ENCODE assay signal across 10 cellular contexts in the genomic region with DNA sequence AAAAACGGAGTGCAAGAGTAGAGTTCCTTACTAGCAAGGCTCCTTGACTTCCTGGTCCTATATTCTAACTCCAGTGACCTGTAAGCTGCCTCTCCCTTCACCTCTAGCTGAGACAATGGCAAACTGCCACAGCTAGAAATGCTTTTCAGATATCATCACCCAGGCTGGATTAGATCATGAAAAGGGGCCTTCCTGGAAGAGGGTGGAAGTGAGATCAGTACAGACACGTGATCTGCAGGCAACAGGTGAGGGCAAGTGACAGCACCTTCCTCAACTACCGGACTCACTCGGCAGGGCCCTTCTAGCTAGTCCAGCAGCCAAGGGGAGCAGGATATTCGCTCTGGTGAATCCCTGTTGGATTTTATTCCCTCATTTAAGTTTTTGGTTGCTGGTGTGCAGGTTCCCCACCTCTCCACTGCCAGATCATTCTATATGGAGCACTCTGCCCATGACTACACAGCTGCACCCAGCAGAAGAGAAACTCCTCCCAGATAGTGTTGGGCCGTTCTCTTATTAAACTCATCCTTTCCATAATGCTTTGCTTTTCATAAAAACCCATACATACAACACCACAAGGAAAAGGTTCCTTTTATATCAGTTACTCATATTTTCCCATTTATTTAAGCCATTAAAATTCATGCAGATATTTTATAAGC. TPM values are rescaled to one million over a fixed set of nuclear protein-coding genes. Genes with fewer than 3 reads are reported as not detected.
DNase-seq lines count a peak whose midpoint lies in the region; ATAC-seq and TF ChIP-seq lines count a peak whose summit lies in the region.
"Had no signal": no experiment of that assay in that cellular context is flagged by ENCODE, and none has a peak within 500 bp of the region (broad histone marks: within the 10 kb centered on the region; RNA-seq: fewer than 3 reads in every experiment).

No MANE protein-coding gene starts in this region.

- H3K36me3 Mint-ChIP-seq in activated naive CD4-positive, alpha-beta T cell treated with anti-CD3 and anti-CD28 coated beads for 36 hours (ENCODE audit: low read depth) = peaks cover 3% of the 10 kb centered on the region
- peaks cover 5% of the 10 kb centered on the region for H3K36me3 Mint-ChIP-seq in T-helper 2 cell treated with Interferon-gamma antibody and Interleukin-4, amounts not matched to agents 5 μg/mL and 100 μg/mL, for 36 hours (ENCODE audit: low read depth)
- H3K36me3 Mint-ChIP-seq in stimulated activated memory B cell treated with anti-CD40 and anti-IgM and Interleukin-4, amounts not matched to agents 10 μg/mL and 1 μg/mL and 100 μg/mL, for 72 hours = peaks cover 31% of the 10 kb centered on the region

- H3K27me3 ChIP-seq in right lobe of liver = no peaks in the 10 kb centered on the region
- no peaks in the 10 kb centered on the region for H3K27me3 ChIP-seq in uterus

- no peaks in the 10 kb centered on the region for H3K27me3 Mint-ChIP-seq in activated naive CD4-positive, alpha-beta T cell treated with anti-CD3 and anti-CD28 coated beads for 36 hours (ENCODE audit: low read depth)
- H3K27me3 Mint-ChIP-seq in T-helper 2 cell treated with Interferon-gamma antibody and Interleukin-4, amounts not matched to agents 5 μg/mL and 100 μg/mL, for 36 hours (ENCODE audit: low read depth) = no peaks in the 10 kb centered on the region
- H3K27me3 Mint-ChIP-seq in stimulated activated memory B cell treated with anti-CD40 and anti-IgM and Interleukin-4, amounts not matched to agents 10 μg/mL and 1 μg/mL and 100 μg/mL, for 72 hours = no peaks in the 10 kb centered on the region

- TF ChIP-seq POLR2A in right lobe of liver (IDR thresholded peaks at IDR 0.05) (peak; percentile 71), uterus (IDR thresholded peaks at IDR 0.05) (no peak)

- H3K27ac Mint-ChIP-seq in activated naive CD4-positive, alpha-beta T cell treated with anti-CD3 and anti-CD28 coated beads for 36 hours = peak overlapping the region; percentile 33
- H3K27ac Mint-ChIP-seq in T-helper 2 cell treated with Interferon-gamma antibody and Interleukin-4, amounts not matched to agents 5 μg/mL and 100 μg/mL, for 36 hours = no peak overlapping the region
- no peak overlapping the region for H3K27ac Mint-ChIP-seq in stimulated activated memory B cell treated with anti-CD40 and anti-IgM and Interleukin-4, amounts not matched to agents 10 μg/mL and 1 μg/mL and 100 μg/mL, for 72 hours

- no peaks in the 10 kb centered on the region for H3K9me3 Mint-ChIP-seq in activated naive CD4-positive, alpha-beta T cell treated with anti-CD3 and anti-CD28 coated beads for 36 hours
- no peaks in the 10 kb centered on the region for H3K9me3 Mint-ChIP-seq in T-helper 2 cell treated with Interferon-gamma antibody and Interleukin-4, amounts not matched to agents 5 μg/mL and 100 μg/mL, for 36 hours
- no peaks in the 10 kb centered on the region for H3K9me3 Mint-ChIP-seq in stimulated activated memory B cell treated with anti-CD40 and anti-IgM and Interleukin-4, amounts not matched to agents 10 μg/mL and 1 μg/mL and 100 μg/mL, for 72 hours

- 42% methylated on average over 4 of the region's 6 CpGs for WGBS in right lobe of liver (ENCODE audit: insufficient coverage, low coverage, low lambda C conversion rate, missing lambda C conversion rate)

- H3K4me1 Mint-ChIP-seq in activated naive CD4-positive, alpha-beta T cell treated with anti-CD3 and anti-CD28 coated beads for 36 hours (ENCODE audit: low read depth) = peaks cover 46% of the 10 kb centered on the region
- H3K4me1 Mint-ChIP-seq in T-helper 2 cell treated with Interferon-gamma antibody and Interleukin-4, amounts not matched to agents 5 μg/mL and 100 μg/mL, for 36 hours (ENCODE audit: low read depth) = peaks cover 24% of the 10 kb centered on the region
- H3K4me1 Mint-ChIP-seq in stimulated activated memory B cell treated with anti-CD40 and anti-IgM and Interleukin-4, amounts not matched to agents 10 μg/mL and 1 μg/mL and 100 μg/mL, for 72 hours = peaks cover 14% of the 10 kb centered on the region

- H3K4me3 ChIP-seq in right lobe of liver = no peak overlapping the region
- H3K4me3 ChIP-seq in uterus = no peak overlapping the region

- H3K36me3 ChIP-seq in right lobe of liver = no peaks in the 10 kb centered on the region
- H3K36me3 ChIP-seq in uterus = no peaks in the 10 kb centered on the region

- peaks cover 0 to 12% (median 0%) of the 10 kb centered on the region in 4 donors for H3K4me1 ChIP-seq in right lobe of liver
- H3K4me1 ChIP-seq in uterus = peaks cover 0 to 3% of the 10 kb centered on the region in 2 donors

- peak; percentile 36 to 88 (median 64) for ATAC-seq in right lobe of liver
- no peak for ATAC-seq in stimulated activated memory B cell treated with anti-CD40 and anti-IgM and Interleukin-4, amounts not matched to agents 10 μg/mL and 1 μg/mL and 100 μg/mL, for 72 hours

- peak overlapping the region in 1 of 3 donors; percentile 34 for H3K27ac ChIP-seq in right lobe of liver
- H3K27ac ChIP-seq in uterus = peak overlapping the region; percentile 23 to 46

- no peak for TF ChIP-seq CTCF in right lobe of liver (IDR thresholded peaks at IDR 0.05)
- no peak for TF ChIP-seq CTCF in uterus (IDR thresholded peaks at IDR 0.05)

- H3K9me3 ChIP-seq in right lobe of liver = no peaks in the 10 kb centered on the region
- no peaks in the 10 kb centered on the region for H3K9me3 ChIP-seq in uterus

- H3K4me3 Mint-ChIP-seq in activated naive CD4-positive, alpha-beta T cell treated with anti-CD3 and anti-CD28 coated beads for 36 hours = no peak overlapping the region
- no peak overlapping the region for H3K4me3 Mint-ChIP-seq in T-helper 2 cell treated with Interferon-gamma antibody and Interleukin-4, amounts not matched to agents 5 μg/mL and 100 μg/mL, for 36 hours
- H3K4me3 Mint-ChIP-seq in stimulated activated memory B cell treated with anti-CD40 and anti-IgM and Interleukin-4, amounts not matched to agents 10 μg/mL and 1 μg/mL and 100 μg/mL, for 72 hours = no peak overlapping the region

- intact Hi-C loops in activated naive CD4-positive, alpha-beta T cell treated with anti-CD3 and anti-CD28 coated beads for 36 hours (cut with micrococcal nuclease) = no loop called here
- intact Hi-C loops in right lobe of liver (cut with DNase I) (no loop called here), uterus (cut with DNase I; ENCODE audit: low total_unique reads) (no loop called here)

- peak; percentile 43 for DNase-seq in activated naive CD4-positive, alpha-beta T cell treated with anti-CD3 and anti-CD28 coated beads for 36 hours
- DNase-seq in activated naive CD4-positive, alpha-beta T cell treated with anti-CD3 and anti-CD28 coated beads, Interleukin-2, amount 50 U/mL, for 16 hours = no peak
- DNase-seq in astrocyte of the hippocampus (ENCODE audit: low read depth, low spot score) (peak; percentile 85), right lobe of liver (peak in 1 of 3 donors; percentile 58), uterus (peak in 1 of 2 donors; percentile 47)
- DNase-seq in T-helper 2 cell treated with Interferon-gamma antibody and Interleukin-4, amounts not matched to agents 5 μg/mL and 100 μg/mL, for 36 hours (ENCODE audit: low spot score) = no peak
- DNase-seq in activated CD4-positive, alpha-beta T cell treated with anti-CD3 and anti-CD28 coated beads for 1 hour = no peak
- DNase-seq: stimulated activated CD8-positive, alpha-beta memory T cell treated with anti-CD3 and anti-CD28 coated beads, Interleukin-4, amount 100 ng/mL, for 48 hours had no signal

- CTCF ChIA-PET in activated naive CD4-positive, alpha-beta T cell treated with anti-CD3 and anti-CD28 coated beads for 36 hours (lab: Charles Lee) = interaction anchor here (0.6 to 1.3 kb wide), 3 partner anchors 11 to 20 kb away, joined by 3 to 4 read pairs (median 4); no protein-coding TSS in a partner anchor

RNA-seq across cellular contexts. Expression of a gene that starts 26.4 kb away (rescaled TPM):
- not detected for total RNA-seq in activated naive CD4-positive, alpha-beta T cell treated with anti-CD3 and anti-CD28 coated beads for 36 hours
- total RNA-seq in right lobe of liver = not detected
- total RNA-seq in uterus = not detected
- total RNA-seq: T-helper 1 cell treated with Interleukin-12 subunit alpha and Interleukin-12 subunit beta and Interleukin-4 antibody, amounts not matched to agents 30 ng/mL and 1 ng/mL, for 36 hours had no signal

RNA-seq across cellular contexts. Expression of a gene that starts 34.1 kb away (rescaled TPM):
- total RNA-seq in activated naive CD4-positive, alpha-beta T cell treated with anti-CD3 and anti-CD28 coated beads for 36 hours = 10 to 100 TPM; 93.0 to 94.7 TPM
- total RNA-seq in right lobe of liver = 100 to 1,000 TPM in 2 of 6 experiments, 10 to 100 TPM in 4; 73.6 to 131 (median 83.3) TPM
- 10 to 100 TPM; 33.8 to 80.9 (median 66.8) TPM for total RNA-seq in uterus

RNA-seq across cellular contexts. Expression of a gene that starts 40.7 kb away (rescaled TPM):
- total RNA-seq in activated naive CD4-positive, alpha-beta T cell treated with anti-CD3 and anti-CD28 coated beads for 36 hours = 10 to 100 TPM; 26.4 to 29.2 TPM
- total RNA-seq in right lobe of liver = 10 to 100 TPM; 13.3 to 40.7 (median 23.5) TPM
- total RNA-seq in uterus = 10 to 100 TPM in 3 of 4 donors, 1 to 10 TPM in 1; 8.8 to 67.8 (median 18.1) TPM

Comparison
In these comparisons a context has a peak if more than half of its experiments do, and no peak if none do; other contexts are left out.
1. DNase-seq: peak in activated naive CD4-positive, alpha-beta T cell treated with anti-CD3 and anti-CD28 coated beads for 36 hours (single experiment) and astrocyte of the hippocampus (single experiment); none in activated naive CD4-positive, alpha-beta T cell treated with anti-CD3 and anti-CD28 coated beads, Interleukin-2, amount 50 U/mL, for 16 hours (single experiment), T-helper 2 cell treated with Interferon-gamma antibody and Interleukin-4, amounts not matched to agents 5 μg/mL and 100 μg/mL, for 36 hours (single experiment) and activated CD4-positive, alpha-beta T cell treated with anti-CD3 and anti-CD28 coated beads for 1 hour (single experiment).